Comparison of ENCODE assay signal across 1 cellular context in genomic region chr5:42858031-42858643, GRCh38.
TF ChIP-seq lines count a peak whose summit lies in the region.

No MANE protein-coding gene starts in this region.

TF ChIP-seq in HepG2, 621 proteins besides CTCF, POLR2A, EP300 and RAD21 (continued from another document):
- TF ChIP-seq SOX5 (CRISPR knock-in tag; IDR thresholded peaks at IDR 0.05; ENCODE audit: borderline replicate concordance) (peak; percentile 56; the same call in 1 of the 2 replicates), SOX13 (IDR thresholded peaks at IDR 0.05) (no peak), SOX13 (CRISPR knock-in tag; conservative IDR thresholded peaks at IDR 0.05 in 1 of 2, IDR thresholded peaks at IDR 0.05 in 1 of 2) (peak in 1 of 2 experiments; percentile 57; a peak in 1 of 4 replicates), ZMYM4 (CRISPR knock-in tag; IDR thresholded peaks at IDR 0.05) (no peak), MIXL1 (CRISPR knock-in tag; IDR thresholded peaks at IDR 0.05) (0 out of 2 replicates have a peak, but pooled peaks have one; percentile 35), TFE3 (CRISPR knock-in tag; IDR thresholded peaks at IDR 0.05) (0 out of 2 replicates have a peak, but pooled peaks have one; percentile 28)
TF ChIP-seq in HepG2: peak in this region for 5.
